In the genomic region with DNA sequence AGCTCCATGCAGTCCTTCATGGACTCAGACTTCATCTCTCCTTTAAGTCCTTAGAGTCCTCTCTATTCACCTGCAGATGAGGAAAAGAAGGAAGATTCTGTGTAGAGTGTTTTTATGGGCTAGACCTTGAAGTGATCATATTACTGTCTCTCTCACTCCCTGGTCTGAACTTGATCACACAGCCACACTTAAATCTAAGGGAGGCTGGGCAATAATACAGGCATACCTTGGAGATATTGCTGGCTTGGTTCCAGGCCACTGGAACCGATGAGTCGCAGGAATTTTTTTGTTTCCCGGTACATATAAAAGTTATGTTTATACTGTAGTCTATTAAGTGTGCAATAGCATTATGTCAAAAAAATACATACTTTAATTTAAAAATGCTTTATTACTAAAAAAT, we compare ENCODE assay signal across 16 cellular contexts. TPM values are rescaled to one million over a fixed set of nuclear protein-coding genes. Genes with fewer than 3 reads are reported as not detected.
A peak's percentile ranks its signal among the peaks of the same experiment; 100 is the strongest.
DNase-seq lines count a peak whose midpoint lies in the region; ATAC-seq, FAIRE-seq and TF ChIP-seq lines count a peak whose summit lies in the region.
"Had no signal": no experiment of that assay in that cellular context is flagged by ENCODE, and none has a peak within 500 bp of the region (broad histone marks: within the 10 kb centered on the region; RNA-seq: fewer than 3 reads in every experiment).

No MANE protein-coding gene starts in this region.

- no peak overlapping the region for H3K4me2 ChIP-seq in endothelial cell of umbilical vein (ENCODE audit: insufficient read depth, low read length)
- H3K4me2 ChIP-seq: A549 had no signal

- ATAC-seq in GM21515 (IDR thresholded peaks at IDR 0.05; ENCODE audit: unreplicated experiment), result no peak
- ATAC-seq in GM18907 (IDR thresholded peaks at IDR 0.05; ENCODE audit: unreplicated experiment), result no peak
- ATAC-seq: A549, heart left ventricle had no signal

- dilution Hi-C loops in endothelial cell of umbilical vein (cut with MboI; ENCODE audit: extremely low pct_ligation_motif_present, low sequenced_read_pairs), result no loop called here

- TF ChIP-seq POLR2A in endothelial cell of umbilical vein (IDR thresholded peaks at IDR 0.05; ENCODE audit: low read depth, low read length) (no peak), erythroblast (IDR thresholded peaks at IDR 0.05; ENCODE audit: low read length) (no peak)

- H3K36me3 ChIP-seq in endothelial cell of umbilical vein (ENCODE audit: control insufficient read depth in 2 of 2, extremely low read depth in 1 of 2, insufficient read depth in 2 of 2, low read length in 2 of 2), result no peaks in the 10 kb centered on the region
- H3K36me3 ChIP-seq in WERI-Rb-1, result no peaks in the 10 kb centered on the region

- H3K79me2 ChIP-seq in endothelial cell of umbilical vein (ENCODE audit: control insufficient read depth, insufficient read depth, low read length), result no peaks in the 10 kb centered on the region

- H3K27ac ChIP-seq in endothelial cell of umbilical vein (ENCODE audit: insufficient read depth, low read depth, low read length), result no peak overlapping the region
- H3K27ac ChIP-seq in WERI-Rb-1, result no peak overlapping the region
- H3K27ac ChIP-seq: A549, heart left ventricle, VCaP had no signal

- TF ChIP-seq CTCF in endothelial cell of umbilical vein (IDR thresholded peaks at IDR 0.05; ENCODE audit: extremely low read depth in 1 of 2, insufficient read depth in 1 of 2, low read depth in 1 of 2, low read length in 2 of 2) (no peak), WERI-Rb-1 (IDR thresholded peaks at IDR 0.05; ENCODE audit: low read depth, low read length) (no peak)

- H3K9me3 ChIP-seq in endothelial cell of umbilical vein (replicated peaks; ENCODE audit: control insufficient read depth, insufficient read depth, low read length), result no peaks in the 10 kb centered on the region
- no peaks in the 10 kb centered on the region for H3K9me3 ChIP-seq in WERI-Rb-1 (ENCODE audit: severe bottlenecking)
- H3K9me3 ChIP-seq: A549, heart left ventricle had no signal

- DNase-seq in NCI-H2196 (lab: John Stamatoyannopoulos, UW; ENCODE audit: unreplicated experiment) (peak; percentile 23), NCI-H2196 treated with DMSO at 0.1 percent for 48 hours (lab: John Stamatoyannopoulos, UW; ENCODE audit: unreplicated experiment) (no peak), RPMI7951 (ENCODE audit: low read depth) (peak; percentile 33), endothelial cell of umbilical vein (ENCODE audit: low read depth, low spot score) (peak; percentile 20), WERI-Rb-1 (no peak), erythroblast (lab: John Stamatoyannopoulos, UW) (no peak)
- DNase-seq: CD4-positive, alpha-beta T cell; heart left ventricle; NCI-H1436 treated with DMSO at 0.1 percent for 48 hours; nephron progenitor cell; stimulated activated naive CD4-positive, alpha-beta T cell had no signal

- intact Hi-C loops in endothelial cell of umbilical vein (cut with micrococcal nuclease), result no loop called here

- no peak overlapping the region for H2AFZ ChIP-seq in endothelial cell of umbilical vein (ENCODE audit: low read depth, low read length)

- H3K4me1 ChIP-seq in endothelial cell of umbilical vein (ENCODE audit: control insufficient read depth, extremely low read depth, insufficient read depth, low read length), result no peaks in the 10 kb centered on the region
- H3K4me1 ChIP-seq: A549, heart left ventricle had no signal

- POLR2A ChIA-PET in endothelial cell of umbilical vein (lab: Charles Lee), result no interaction called here

- H3K4me3 ChIP-seq in endothelial cell of umbilical vein (replicated peaks in 1 of 3; ENCODE audit: insufficient read depth in 1 of 3, low read depth in 1 of 3, low read length in 3 of 3) (no peak overlapping the region), WERI-Rb-1 (ENCODE audit: low read depth, low read length) (no peak overlapping the region)
- H3K4me3 ChIP-seq: A549, heart left ventricle had no signal

- no peak for FAIRE-seq in endothelial cell of umbilical vein (lab: Jason Lieb, UNC)
- FAIRE-seq: A549, islet of Langerhans had no signal

- H3K27me3 ChIP-seq in endothelial cell of umbilical vein (ENCODE audit: control insufficient read depth in 2 of 2, insufficient read depth in 2 of 2, low read length in 2 of 2) (no peaks in the 10 kb centered on the region), WERI-Rb-1 (ENCODE audit: insufficient read depth, low read depth, severe bottlenecking) (no peaks in the 10 kb centered on the region)
- H3K27me3 ChIP-seq: heart left ventricle had no signal

- no peaks in the 10 kb centered on the region for H3K9me1 ChIP-seq in endothelial cell of umbilical vein (replicated peaks; ENCODE audit: control insufficient read depth, extremely low read depth, insufficient read depth, low read length)

- BruUV-seq in endothelial cell of umbilical vein (replicated peaks; lab: Mats Ljungman, UMichigan), result no TSS peak

- CTCF ChIA-PET in endothelial cell of umbilical vein (lab: Charles Lee), result interaction anchor here (1.3 to 1.6 kb wide), 2 partner anchors 10 to 24 kb away, joined by 4 to 10 read pairs; no protein-coding TSS in a partner anchor

- H4K20me1 ChIP-seq in endothelial cell of umbilical vein (replicated peaks; ENCODE audit: control insufficient read depth, extremely low read depth, insufficient read depth, low read length), result no peaks in the 10 kb centered on the region

- no peak overlapping the region for H3K9ac ChIP-seq in endothelial cell of umbilical vein (replicated peaks; ENCODE audit: extremely low read depth, insufficient read depth, low read length)

TF ChIP-seq in endothelial cell of umbilical vein, 7 proteins besides CTCF, POLR2A, EP300 and RAD21:
- TF ChIP-seq MYC (IDR thresholded peaks at IDR 0.05; ENCODE audit: low read depth, low read length) (no peak), GATA2 (IDR thresholded peaks at IDR 0.05; ENCODE audit: insufficient read depth, insufficient read length, low read depth, low read length) (no peak), POLR2AphosphoS5 (IDR thresholded peaks at IDR 0.05; ENCODE audit: insufficient read depth, low read depth, low read length) (no peak), EZH2 (IDR thresholded peaks at IDR 0.05; ENCODE audit: borderline replicate concordance, low read depth, low read length, severe bottlenecking) (no peak), MAX (IDR thresholded peaks at IDR 0.05; ENCODE audit: insufficient read depth, insufficient read length) (no peak), JUN (IDR thresholded peaks at IDR 0.05; ENCODE audit: borderline replicate concordance, insufficient read depth, insufficient read length, low read depth) (no peak), FOS (IDR thresholded peaks at IDR 0.05; ENCODE audit: borderline replicate concordance, insufficient read depth, low read length) (no peak)

RNA-seq across cellular contexts. Expression of gene FOXO3, which starts 59.2 kb away (rescaled TPM):
- total RNA-seq in RPMI7951 (2014; rRNA removed; shearing (Covaris generic)), result 16.2 and 19.0 TPM in 2 replicates
- 15.7 and 16.9 TPM in 2 replicates for total RNA-seq in endothelial cell of umbilical vein
- polyA plus RNA-seq in endothelial cell of umbilical vein, result 13.6 and 14.4 TPM in 2 replicates
- polyA plus RNA-seq in endothelial cell of umbilical vein (2011; cell fraction: cytosol; rRNA removed), result 9.0 and 10.2 TPM in 2 replicates
- 9.9 and 13.5 TPM in 2 replicates for polyA plus RNA-seq in endothelial cell of umbilical vein (2011; cell fraction: nucleus; rRNA removed)
- polyA plus RNA-seq in endothelial cell of umbilical vein (2012), result 9.1 and 10.3 TPM in 2 replicates
- polyA minus RNA-seq in endothelial cell of umbilical vein, result 48.0 and 60.3 TPM in 2 replicates
- 23.9 TPM for polyA minus RNA-seq in endothelial cell of umbilical vein (2011; cell fraction: cytosol; rRNA and poly(A)+ RNA removed)
- 26.5 and 28.2 TPM in 2 replicates for polyA minus RNA-seq in endothelial cell of umbilical vein (2011; cell fraction: nucleus; rRNA and poly(A)+ RNA removed)

Comparison
In these comparisons a context has a peak if more than half of its experiments do, and no peak if none do; other contexts are left out.
1. DNase-seq: peak in NCI-H2196 (single experiment), RPMI7951 (single experiment) and endothelial cell of umbilical vein (single experiment); none in NCI-H2196 treated with DMSO at 0.1 percent for 48 hours (single experiment), WERI-Rb-1 (single experiment) and erythroblast (0 of 2).